ENCODE assay signal across 24 cellular contexts in genomic region chr2:107545851-107546250, GRCh38.
"Had no signal": no experiment of that assay in that cellular context is flagged by ENCODE, and none has a peak within 500 bp of the region (broad histone marks: within the 10 kb centered on the region; RNA-seq: fewer than 3 reads in every experiment).

No MANE protein-coding gene starts in this region.

- ATAC-seq: left cardiac atrium; left lobe of liver; lower lobe of right lung; naive thymus-derived CD8-positive, alpha-beta T cell; psoas muscle; right lobe of liver; stimulated activated naive B cell treated with anti-CD40 and anti-IgM and Interleukin-4, amounts not matched to agents 10 μg/mL and 1 μg/mL and 100 μg/mL, for 72 hours; stimulated activated naive CD8-positive, alpha-beta T cell treated with anti-CD3 and anti-CD28 coated beads, Interleukin-15, Interleukin-2, amounts not matched to agents 100 U/mL and 50 U/mL, for 24 hours; upper lobe of right lung had no signal

- H3K27ac ChIP-seq: lower lobe of right lung, parathyroid adenoma, psoas muscle, right lobe of liver, stomach, suprapubic skin, thoracic aorta, tibial artery, upper lobe of right lung had no signal

- H3K9ac ChIP-seq: parathyroid adenoma had no signal

- H3K4me1 ChIP-seq: lower lobe of right lung, parathyroid adenoma, psoas muscle, right lobe of liver, stomach, suprapubic skin, tibial artery, upper lobe of right lung had no signal

- H3K9me3 ChIP-seq: lower lobe of right lung, psoas muscle, right lobe of liver, stomach, suprapubic skin, thoracic aorta, tibial artery, upper lobe of right lung had no signal

- H3K27me3 ChIP-seq: right lobe of liver, stomach, suprapubic skin, upper lobe of right lung had no signal

- H3K36me3 ChIP-seq: lower lobe of right lung, right lobe of liver, stomach, suprapubic skin, thoracic aorta, tibial artery, upper lobe of right lung had no signal

- H3K4me3 ChIP-seq: lower lobe of right lung, psoas muscle, right lobe of liver, stomach, suprapubic skin, thoracic aorta, tibial artery, upper lobe of right lung had no signal

- DNase-seq: hippocampal formation; kidney glomerular epithelial cell; left cardiac atrium; lower lobe of right lung; mammary epithelial cell; mesenchymal stem cell; naive thymus-derived CD8-positive, alpha-beta T cell; nucleus accumbens; psoas muscle; right lobe of liver; stimulated activated CD4-positive, alpha-beta T cell treated with anti-CD3 and anti-CD28 coated beads, Interleukin-12 subunit alpha, Interleukin-12 subunit beta, amount 100 ng/mL, for 4 hours; stimulated activated CD4-positive, alpha-beta T cell treated with anti-CD3 and anti-CD28 coated beads, Interleukin-15, amount 100 ng/mL, for 24 hours; stimulated activated CD4-positive, alpha-beta T cell treated with anti-CD3 and anti-CD28 coated beads, Interleukin-2, amount 100 ng/mL, for 24 hours; stimulated activated CD4-positive, alpha-beta T cell treated with anti-CD3 and anti-CD28 coated beads, Interleukin-4, amount 100 ng/mL, for 1 hour; stimulated activated naive B cell treated with anti-CD40 and anti-IgM and Interleukin-4, amounts not matched to agents 10 μg/mL and 1 μg/mL and 100 μg/mL, for 72 hours; stimulated activated naive CD8-positive, alpha-beta T cell treated with anti-CD3 and anti-CD28 coated beads, Interleukin-15, Interleukin-2, amounts not matched to agents 100 U/mL and 50 U/mL, for 24 hours; stomach; tibial artery; trophoblast cell; upper lobe of right lung had no signal
